Comparison of ENCODE assay signal across 10 cellular contexts in genomic region chr20:48791014-48791413, GRCh38. TPM values are rescaled to one million over a fixed set of nuclear protein-coding genes. Genes with fewer than 3 reads are reported as not detected.
DNase-seq lines count a peak whose midpoint lies in the region; ATAC-seq and TF ChIP-seq lines count a peak whose summit lies in the region.
"Had no signal": no experiment of that assay in that cellular context is flagged by ENCODE, and none has a peak within 500 bp of the region (broad histone marks: within the 10 kb centered on the region; RNA-seq: fewer than 3 reads in every experiment).

No MANE protein-coding gene starts in this region.

- H3K4me3 ChIP-seq in CD8-positive, alpha-beta memory T cell (ENCODE audit: low read length): no peak overlapping the region
- H3K4me3 ChIP-seq in NB4 (ENCODE audit: low read depth, low read length) (no peak overlapping the region), liver (ENCODE audit: low read depth in 1 of 3, low read length in 3 of 3) (no peak overlapping the region)
- H3K4me3 ChIP-seq: gastroesophageal sphincter had no signal

- H3K27ac Mint-ChIP-seq in CD8-positive, alpha-beta memory T cell: peak overlapping the region; percentile 35 to 92 (median 86)
- H3K27ac Mint-ChIP-seq: activated T-cell treated with anti-CD3 and anti-CD28 coated beads, Interleukin-2, amount 50 U/mL, for 72 hours had no signal

- no peak for TF ChIP-seq CTCF in NB4 (IDR thresholded peaks at IDR 0.05; ENCODE audit: low read depth, low read length)
- peak; percentile 20 for TF ChIP-seq CTCF in liver (IDR thresholded peaks at IDR 0.05; ENCODE audit: low read depth, low read length, missing input control)
- TF ChIP-seq CTCF in GM13976 (IDR thresholded peaks at IDR 0.05; ENCODE audit: borderline replicate concordance, control extremely low read depth, extremely low read depth, insufficient read depth, missing control alignments): no peak

- DNase-seq in CD8-positive, alpha-beta memory T cell: no peak
- peak; percentile 40 for DNase-seq in NB4 (ENCODE audit: low read depth)
- peak; percentile 80 to 85 for DNase-seq in SHP77 (lab: John Stamatoyannopoulos, UW)
- no peak for DNase-seq in GM13976 (ENCODE audit: low spot score)
- DNase-seq in activated naive CD4-positive, alpha-beta T cell (lab: John Stamatoyannopoulos, UW): no peak
- DNase-seq: activated T-cell treated with anti-CD3 and anti-CD28 coated beads, Interleukin-2, amount 50 U/mL, for 72 hours had no signal

- H3K4me1 Mint-ChIP-seq in CD8-positive, alpha-beta memory T cell: peaks cover 0 to 90% (median 83%) of the 10 kb centered on the region in 3 donors

- 22% methylated on average over 11 of the region's 11 CpGs for WGBS in liver

- ATAC-seq in HG02981 (IDR thresholded peaks at IDR 0.05; ENCODE audit: unreplicated experiment) (no peak), GM19463 (IDR thresholded peaks at IDR 0.05; ENCODE audit: unreplicated experiment) (no peak)
- ATAC-seq: activated T-cell treated with anti-CD3 and anti-CD28 coated beads, Interleukin-2, amount 50 U/mL, for 72 hours; gastroesophageal sphincter had no signal

- peak overlapping the region in 6 of 7 donors; percentile 14 to 76 (median 60) for H3K4me3 Mint-ChIP-seq in CD8-positive, alpha-beta memory T cell

- peaks cover 50% of the 10 kb centered on the region for H3K4me1 ChIP-seq in CD8-positive, alpha-beta memory T cell (ENCODE audit: insufficient read depth, low read length)
- H3K4me1 ChIP-seq in liver (ENCODE audit: control insufficient read depth in 4 of 4, insufficient read depth in 4 of 4, low read length in 3 of 4): peaks cover 9 to 27% (median 20%) of the 10 kb centered on the region in 4 donors

- no peak for TF ChIP-seq POLR2A in NB4 (IDR thresholded peaks at IDR 0.05; ENCODE audit: extremely low read depth, insufficient read length)

- H3K9me3 Mint-ChIP-seq in CD8-positive, alpha-beta memory T cell: no peaks in the 10 kb centered on the region
- H3K9me3 Mint-ChIP-seq: activated T-cell treated with anti-CD3 and anti-CD28 coated beads, Interleukin-2, amount 50 U/mL, for 72 hours had no signal

- H3K27me3 ChIP-seq in CD8-positive, alpha-beta memory T cell (ENCODE audit: insufficient read depth, low read length, poor library complexity, severe bottlenecking): no peaks in the 10 kb centered on the region
- H3K27me3 ChIP-seq in liver (ENCODE audit: control insufficient read depth in 4 of 4, insufficient read depth in 4 of 4, low read length in 3 of 4): peaks cover 0 to 7% (median 1%) of the 10 kb centered on the region in 4 donors

- H3K9ac ChIP-seq in liver (ENCODE audit: low read depth in 1 of 2, low read length in 2 of 2): no peak overlapping the region

- in situ Hi-C loops in GM13976 (cut with MboI; ENCODE audit: low sequenced_read_pairs, unreplicated experiment): no loop called here

- H3K27me3 Mint-ChIP-seq in CD8-positive, alpha-beta memory T cell: no peaks in the 10 kb centered on the region

- POLR2A ChIA-PET in CD8-positive, alpha-beta memory T cell (lab: Charles Lee): interaction anchor here (0.6 to 1.0 kb wide), 2 partner anchors 14 to 28 kb away, joined by 3 read pairs; no protein-coding TSS in a partner anchor

- no peaks in the 10 kb centered on the region for H3K9me3 ChIP-seq in CD8-positive, alpha-beta memory T cell (ENCODE audit: low read length)
- no peaks in the 10 kb centered on the region for H3K9me3 ChIP-seq in liver (ENCODE audit: control insufficient read depth in 4 of 4, low read length in 3 of 4)
- H3K9me3 ChIP-seq: gastroesophageal sphincter had no signal

- H3K27ac ChIP-seq in CD8-positive, alpha-beta memory T cell (ENCODE audit: low read depth, low read length): no peak overlapping the region
- peak overlapping the region; percentile 68 to 84 for H3K27ac ChIP-seq in liver (ENCODE audit: low read depth in 1 of 2, low read length in 2 of 2)
- H3K27ac ChIP-seq: gastroesophageal sphincter had no signal

- CTCF ChIA-PET in CD8-positive, alpha-beta memory T cell (lab: Charles Lee): interaction anchor here (0.6 to 1.4 kb wide), 3 partner anchors 35 to 133 kb away, joined by 3 to 4 read pairs (median 3); no protein-coding TSS in a partner anchor

- TF ChIP-seq RAD21 in liver (IDR thresholded peaks at IDR 0.05): peak; percentile 45 to 70

- H3K36me3 Mint-ChIP-seq in CD8-positive, alpha-beta memory T cell: peaks cover 0 to 33% (median 5%) of the 10 kb centered on the region in 3 donors

- H3K36me3 ChIP-seq in CD8-positive, alpha-beta memory T cell (ENCODE audit: insufficient read depth, low read length): no peaks in the 10 kb centered on the region
- no peaks in the 10 kb centered on the region for H3K36me3 ChIP-seq in liver (ENCODE audit: control insufficient read depth in 4 of 4, insufficient read depth in 3 of 4, low read depth in 1 of 4, low read length in 3 of 4)
- H3K36me3 ChIP-seq: gastroesophageal sphincter had no signal

TF ChIP-seq in liver, 16 proteins besides CTCF, POLR2A, EP300 and RAD21:
- TF ChIP-seq EGR1 (IDR thresholded peaks at IDR 0.05; ENCODE audit: low read depth in 2 of 2): no peak
- TF ChIP-seq TAF1 (conservative IDR thresholded peaks at IDR 0.05): no peak
- TF ChIP-seq ZBTB33 (IDR thresholded peaks at IDR 0.05): peak; percentile 2
- peak; percentile 27 for TF ChIP-seq SP1 (IDR thresholded peaks at IDR 0.05)
- peak; percentile 55 for TF ChIP-seq REST (IDR thresholded peaks at IDR 0.05)
- peak; percentile 46 to 48 for TF ChIP-seq RXRA (IDR thresholded peaks at IDR 0.05)
- peak; percentile 74 for TF ChIP-seq FOXA1 (IDR thresholded peaks at IDR 0.05)
- peak; percentile 96 for TF ChIP-seq FOXA2 (IDR thresholded peaks at IDR 0.05)
TF ChIP-seq in liver: peak in this region for 6.

RNA-seq across cellular contexts. Expression of gene PREX1, which starts 36.8 kb away (rescaled TPM):
- 10 to 100 TPM; 90.0 to 90.5 TPM for total RNA-seq in CD8-positive, alpha-beta memory T cell
- polyA plus RNA-seq in CD8-positive, alpha-beta memory T cell: 89.5 TPM
- 10 to 100 TPM; 16.4 to 18.0 TPM for total RNA-seq in liver
- 1 to 10 TPM; 2.2 to 5.2 TPM for polyA plus RNA-seq in liver

Comparison
In these comparisons a context has a peak if more than half of its experiments do, and no peak if none do; other contexts are left out.
1. DNase-seq: peak in NB4 (single experiment) and SHP77 (2 of 2); none in CD8-positive, alpha-beta memory T cell (0 of 5), GM13976 (single experiment) and activated naive CD4-positive, alpha-beta T cell (0 of 4).
2. RNA of gene PREX1, which starts 36.8 kb away (total RNA-seq): 90.0 to 90.5 TPM in CD8-positive, alpha-beta memory T cell; 16.4 to 18.0 TPM in liver; every median in the first group is over 4 times any median in the second.